In genomic region chr17:17300624-17301568, GRCh38 we compare ENCODE assay signal across 8 cellular contexts. TPM values are rescaled to one million over a fixed set of nuclear protein-coding genes. Genes with fewer than 3 reads are reported as not detected.
DNase-seq lines count a peak whose midpoint lies in the region; ATAC-seq and TF ChIP-seq lines count a peak whose summit lies in the region.

No MANE protein-coding gene starts in this region.

- peak overlapping the region; percentile 17 to 57 (median 47) for H3K4me3 ChIP-seq in heart left ventricle
- peak overlapping the region; percentile 54 for H3K4me3 ChIP-seq in psoas muscle

- intact Hi-C loops in heart left ventricle (cut with DNase I), result loop anchor here in 2 of 10 donors (10.0 kb wide), 2 partner anchors 64 to 296 kb away; no protein-coding TSS in a partner anchor
- intact Hi-C loops in psoas muscle (cut with DNase I), result no loop called here

- H3K27ac ChIP-seq in heart left ventricle, result peak overlapping the region in 4 of 12 donors; percentile 9 to 62 (median 38)
- no peak overlapping the region for H3K27ac ChIP-seq in psoas muscle

- H3K4me1 ChIP-seq in heart left ventricle (peaks cover 0 to 38% (median 8%) of the 10 kb centered on the region in 12 donors), psoas muscle (peaks cover 3% of the 10 kb centered on the region)

- H3K9me3 ChIP-seq in heart left ventricle (no peaks in the 10 kb centered on the region), psoas muscle (no peaks in the 10 kb centered on the region)

- H3K27me3 ChIP-seq in heart left ventricle (no peaks in the 10 kb centered on the region), psoas muscle (ENCODE audit: insufficient read depth in 3 of 3, low read length in 2 of 3) (peaks cover 0 to 2% (median 0%) of the 10 kb centered on the region in 3 donors)

- peak in 3 of 4 donors; percentile 48 to 62 (median 51) for ATAC-seq in heart left ventricle
- peak in 1 of 4 donors; percentile 40 for ATAC-seq in psoas muscle
- no peak for ATAC-seq in HG02938 (IDR thresholded peaks at IDR 0.05; ENCODE audit: unreplicated experiment)

- peak; percentile 69 for DNase-seq in GM13977 (ENCODE audit: low spot score)
- DNase-seq in OCI-M2 (lab: John Stamatoyannopoulos, UW; ENCODE audit: unreplicated experiment), result peak; percentile 60
- peak; percentile 67 for DNase-seq in activated naive CD4-positive, alpha-beta T cell treated with Interleukin-2 at 50 U/mL for 16 hours
- peak; percentile 32 to 67 (median 53) for DNase-seq in heart left ventricle
- DNase-seq in psoas muscle, result peak in 1 of 2 donors; percentile 44
- no peak for DNase-seq in NCI-H1092 treated with DMSO at 0.1 percent for 48 hours (lab: John Stamatoyannopoulos, UW)
- no peak for DNase-seq in NCI-H187 treated with DMSO at 0.1 percent for 48 hours (lab: John Stamatoyannopoulos, UW)

- 10 to 15% (median 13%) methylated on average over 21 to 35 of the region's 35 CpGs for WGBS in heart left ventricle, 4 donors
- 16 to 19% (median 16%) methylated on average over 35 of the region's 35 CpGs for WGBS in psoas muscle, 3 donors

- H3K36me3 ChIP-seq in heart left ventricle, result no peaks in the 10 kb centered on the region
- H3K36me3 ChIP-seq in psoas muscle (ENCODE audit: insufficient read depth in 1 of 2, low read depth in 1 of 2), result no peaks in the 10 kb centered on the region

- TF ChIP-seq POLR2A in heart left ventricle (IDR thresholded peaks at IDR 0.05), result no peak

- in situ Hi-C loops in GM13977 (cut with MboI; ENCODE audit: low pct_unique_long_range_greater_than_20kb, low sequenced_read_pairs, unreplicated experiment), result loop anchor here (25.0 kb wide), 1 partner anchor 289 kb away; no protein-coding TSS in a partner anchor

- TF ChIP-seq CTCF in GM13977 (IDR thresholded peaks at IDR 0.05; ENCODE audit: extremely low read depth, insufficient read depth, missing control alignments) (no peak), heart left ventricle (IDR thresholded peaks at IDR 0.05) (no peak), psoas muscle (IDR thresholded peaks at IDR 0.05) (no peak)

RNA-seq across cellular contexts. Expression of gene NT5M, which starts 2.3 kb away (rescaled TPM):
- total RNA-seq in heart left ventricle (10 to 100 TPM in 4 of 9 donors, 1 to 10 TPM in 5; 5.3 to 15.1 (median 7.6) TPM), psoas muscle (10 to 100 TPM in 1 of 4 donors, 1 to 10 TPM in 3; 6.0 to 11.0 (median 7.5) TPM)
- polyA plus RNA-seq in heart left ventricle (1 to 10 TPM; 4.1 to 9.3 TPM), psoas muscle (10 to 100 TPM in 2 of 3 donors, 1 to 10 TPM in 1; 6.2 to 11.5 (median 10.3) TPM)

RNA-seq across cellular contexts. Expression of gene COPS3, which starts 19.9 kb away (rescaled TPM):
- total RNA-seq in heart left ventricle (10 to 100 TPM; 65.8 to 87.7 (median 74.0) TPM), psoas muscle (100 to 1,000 TPM in 3 of 4 donors, 10 to 100 TPM in 1; 99.8 to 154 (median 131) TPM)
- polyA plus RNA-seq in heart left ventricle (100 to 1,000 TPM in 1 of 2 donors, 10 to 100 TPM in 1; 34.7 to 108 TPM), psoas muscle (100 to 1,000 TPM; 111 to 164 (median 140) TPM)

Comparison
In these comparisons a context has a peak if more than half of its experiments do, and no peak if none do; other contexts are left out.
1. DNase-seq: peak in GM13977 (single experiment), OCI-M2 (single experiment), activated naive CD4-positive, alpha-beta T cell treated with Interleukin-2 at 50 U/mL for 16 hours (single experiment) and heart left ventricle (5 of 5); none in NCI-H1092 treated with DMSO at 0.1 percent for 48 hours (single experiment) and NCI-H187 treated with DMSO at 0.1 percent for 48 hours (single experiment).